ENCODE assay signal across 26 cellular contexts in the genomic region with DNA sequence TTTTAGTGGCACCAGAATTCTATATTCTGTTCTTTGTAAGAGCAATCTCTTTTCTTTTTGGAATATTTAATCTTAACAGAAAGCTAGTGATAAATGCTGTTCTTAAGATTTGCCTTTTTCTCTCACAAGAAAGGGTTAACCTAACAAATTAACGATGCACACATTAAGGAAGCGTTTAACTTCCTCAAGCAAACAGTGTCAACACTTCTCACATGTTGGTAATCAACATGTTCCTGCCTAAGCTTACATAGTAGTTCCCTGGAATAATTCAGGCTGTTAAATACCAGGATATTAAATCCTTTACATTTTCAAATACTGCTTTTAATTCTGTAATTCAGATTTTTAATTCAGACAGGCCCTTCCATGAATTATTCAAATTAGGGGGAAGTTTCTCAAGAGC.
DNase-seq lines count a peak whose midpoint lies in the region; ATAC-seq and TF ChIP-seq lines count a peak whose summit lies in the region.
"Had no signal": no experiment of that assay in that cellular context is flagged by ENCODE, and none has a peak within 500 bp of the region (broad histone marks: within the 10 kb centered on the region; RNA-seq: fewer than 3 reads in every experiment).

No MANE protein-coding gene starts in this region.

- no peak overlapping the region for H3K9ac ChIP-seq in SK-N-MC (ENCODE audit: insufficient read length)
- H3K9ac ChIP-seq: SK-N-SH had no signal

- in situ Hi-C loops in T47D (cut with HindIII; ENCODE audit: low pct_unique_long_range_greater_than_20kb, low sequenced_read_pairs), result no loop called here

- H3K27ac ChIP-seq in breast epithelium, result no peak overlapping the region
- H3K27ac ChIP-seq in SK-N-MC, result peak overlapping the region; percentile 84
- H3K27ac ChIP-seq in dorsolateral prefrontal cortex, result peak overlapping the region in 4 of 59 donors; percentile 35 to 71 (median 51)
- H3K27ac ChIP-seq: epithelial cell of prostate, ovary, tibial artery had no signal

- H3K27me3 Mint-ChIP-seq in activated naive CD4-positive, alpha-beta T cell treated with anti-CD3 and anti-CD28 coated beads, Interleukin-2, amount 10 ng/mL, durations not matched to agents 7 days and 5 days, result no peaks in the 10 kb centered on the region

- no peaks in the 10 kb centered on the region for H3K27me3 ChIP-seq in breast epithelium
- H3K27me3 ChIP-seq in dorsolateral prefrontal cortex, result no peaks in the 10 kb centered on the region
- H3K27me3 ChIP-seq: BE2C, ovary, tibial artery had no signal

- H3K4me3 ChIP-seq in breast epithelium (no peak overlapping the region), SK-N-MC (no peak overlapping the region), dorsolateral prefrontal cortex (no peak overlapping the region)
- H3K4me3 ChIP-seq: ovary, tibial artery had no signal

- no peak for TF ChIP-seq CTCF in breast epithelium (IDR thresholded peaks at IDR 0.05)
- TF ChIP-seq CTCF in dorsolateral prefrontal cortex (IDR thresholded peaks at IDR 0.05 in 54 of 56, conservative IDR thresholded peaks at IDR 0.05 in 2 of 56; ENCODE audit: low read depth in 1 of 56, partially characterized antibody in 56 of 56), result no peak

- CTCF ChIA-PET in activated naive CD4-positive, alpha-beta T cell treated with anti-CD3 and anti-CD28 coated beads, Interleukin-2, amount 10 ng/mL, durations not matched to agents 7 days and 5 days (lab: Charles Lee), result interaction anchor here (0.9 kb wide), 1 partner anchor 23 kb away, joined by 3 read pairs; no protein-coding TSS in a partner anchor

- no peak for TF ChIP-seq POLR2A in breast epithelium (IDR thresholded peaks at IDR 0.05)

- H3K36me3 ChIP-seq in breast epithelium, result no peaks in the 10 kb centered on the region
- peaks cover 33% of the 10 kb centered on the region for H3K36me3 ChIP-seq in SK-N-MC (ENCODE audit: insufficient read depth, low read length)
- H3K36me3 ChIP-seq: BE2C, ovary had no signal

- H3K27ac Mint-ChIP-seq in activated naive CD4-positive, alpha-beta T cell treated with anti-CD3 and anti-CD28 coated beads, Interleukin-2, amount 10 ng/mL, durations not matched to agents 7 days and 5 days, result no peak overlapping the region

- peaks cover 16% of the 10 kb centered on the region for H3K4me1 Mint-ChIP-seq in activated naive CD4-positive, alpha-beta T cell treated with anti-CD3 and anti-CD28 coated beads, Interleukin-2, amount 10 ng/mL, durations not matched to agents 7 days and 5 days

- no peak overlapping the region for H3K4me3 Mint-ChIP-seq in activated naive CD4-positive, alpha-beta T cell treated with anti-CD3 and anti-CD28 coated beads, Interleukin-2, amount 10 ng/mL, durations not matched to agents 7 days and 5 days
- H3K4me3 Mint-ChIP-seq: immature natural killer cell had no signal

- no peak for ATAC-seq in GM18907 (IDR thresholded peaks at IDR 0.05; ENCODE audit: unreplicated experiment)
- ATAC-seq: activated naive CD4-positive, alpha-beta T cell treated with anti-CD3 and anti-CD28 coated beads, Interleukin-2, amount 50 U/mL, for 72 hours; HCT116 had no signal

- intact Hi-C loops in breast epithelium (cut with DNase I; ENCODE audit: low total_unique reads) (no loop called here), dorsolateral prefrontal cortex (cut with DNase I) (no loop called here)

- peaks cover 46% of the 10 kb centered on the region for H3K36me3 Mint-ChIP-seq in activated naive CD4-positive, alpha-beta T cell treated with anti-CD3 and anti-CD28 coated beads, Interleukin-2, amount 10 ng/mL, durations not matched to agents 7 days and 5 days

- H3K9me3 ChIP-seq in breast epithelium (no peaks in the 10 kb centered on the region), SK-N-MC (ENCODE audit: low read depth, low read length) (no peaks in the 10 kb centered on the region)
- H3K9me3 ChIP-seq: BE2C, ovary, SK-N-SH, tibial artery had no signal

- DNase-seq in T47D (ENCODE audit: low read depth in 1 of 2, low spot score in 1 of 2), result peak; percentile 52 to 58
- no peak for DNase-seq in breast epithelium (ENCODE audit: low spot score in 2 of 2)
- DNase-seq in MV-4-11 (lab: John Stamatoyannopoulos, UW), result peak; percentile 36
- DNase-seq in SK-N-MC (ENCODE audit: low read depth, low spot score), result peak; percentile 37
- peak; percentile 16 for DNase-seq in renal cortical epithelial cell (ENCODE audit: low read depth)
- DNase-seq in dorsolateral prefrontal cortex, result no peak
- no peak for DNase-seq in activated naive CD4-positive, alpha-beta T cell treated with anti-CD3 and anti-CD28 coated beads, Interleukin-2, amount 10 ng/mL, durations not matched to agents 7 days and 5 days
- DNase-seq: activated CD4-positive, alpha-beta T cell treated with anti-CD3 and anti-CD28 coated beads for 4 hours; BE2C; DMS53; effector CD8-positive, alpha-beta T cell; hypothalamus; immature natural killer cell; IMR-90; NCI-H1105 treated with DMSO at 0.1 percent for 48 hours; NCI-H1930; ovary; SK-N-SH; stimulated activated CD4-positive, alpha-beta T cell treated with anti-CD3 and anti-CD28 coated beads, Interleukin-15, amount 100 ng/mL, for 24 hours; stimulated activated CD4-positive, alpha-beta T cell treated with anti-CD3 and anti-CD28 coated beads, Interleukin-4, amount 100 ng/mL, for 4 hours; T-helper 2 cell; tibial artery had no signal

- H3K9me3 Mint-ChIP-seq in activated naive CD4-positive, alpha-beta T cell treated with anti-CD3 and anti-CD28 coated beads, Interleukin-2, amount 10 ng/mL, durations not matched to agents 7 days and 5 days, result no peaks in the 10 kb centered on the region
- H3K9me3 Mint-ChIP-seq: activated naive CD4-positive, alpha-beta T cell treated with anti-CD3 and anti-CD28 coated beads, Interleukin-2, amount 50 U/mL, for 72 hours; immature natural killer cell had no signal

- H3K4me1 ChIP-seq in breast epithelium, result no peaks in the 10 kb centered on the region
- H3K4me1 ChIP-seq: BE2C, tibial artery had no signal

Comparison
In these comparisons a context has a peak if more than half of its experiments do, and no peak if none do; other contexts are left out.
1. DNase-seq: peak in T47D (2 of 2), MV-4-11 (single experiment), SK-N-MC (single experiment) and renal cortical epithelial cell (single experiment); none in breast epithelium (0 of 2), dorsolateral prefrontal cortex (0 of 10) and activated naive CD4-positive, alpha-beta T cell treated with anti-CD3 and anti-CD28 coated beads, Interleukin-2, amount 10 ng/mL, durations not matched to agents 7 days and 5 days (single experiment).